Comparison of ENCODE assay signal across 28 cellular contexts in genomic region chr5:63245271-63245670, GRCh38.
A peak's percentile ranks its signal among the peaks of the same experiment; 100 is the strongest.
DNase-seq lines count a peak whose midpoint lies in the region; ATAC-seq, FAIRE-seq and TF ChIP-seq lines count a peak whose summit lies in the region.
"Had no signal": no experiment of that assay in that cellular context is flagged by ENCODE, and none has a peak within 500 bp of the region (broad histone marks: within the 10 kb centered on the region; RNA-seq: fewer than 3 reads in every experiment).

No MANE protein-coding gene starts in this region.

- DNase-seq in EH (ENCODE audit: low read depth) (peak; percentile 27), M059J (ENCODE audit: low read depth) (peak; percentile 2), bronchial epithelial cell (ENCODE audit: low read depth) (peak; percentile 43), iris pigment epithelial cell (ENCODE audit: low read depth) (peak; percentile 52), germinal center (ENCODE audit: low spot score) (no peak), anterior cingulate cortex (lab: John Stamatoyannopoulos, UW) (no peak)
- DNase-seq: activated CD4-positive, alpha-beta memory T cell treated with anti-CD3 and anti-CD28 coated beads, Interleukin-2, amount 10 ng/mL, durations not matched to agents 7 days and 5 days; activated CD4-positive, alpha-beta T cell treated with anti-CD3 and anti-CD28 coated beads for 1 hour; activated CD8-positive, alpha-beta memory T cell treated with anti-CD3 and anti-CD28 coated beads, Interleukin-2, amount 50 U/mL, for 4 hours; activated naive CD4-positive, alpha-beta T cell; activated naive CD8-positive, alpha-beta T cell treated with anti-CD3 and anti-CD28 coated beads, Interleukin-2, amount 50 U/mL, for 24 hours; body of pancreas; Calu3; DMS79 treated with DMSO at 0.1 percent for 48 hours; dorsolateral prefrontal cortex; left ventricle myocardium inferior; NCI-H1092; NCI-H1694 treated with DMSO at 0.1 percent for 48 hours; NCI-H446 treated with DMSO at 0.1 percent for 48 hours; NCI-H774; stimulated activated CD4-positive, alpha-beta T cell treated with anti-CD3 and anti-CD28 coated beads, Interleukin-1b, Interleukin-23, amount 100 ng/mL, for 48 hours; stimulated activated naive CD4-positive, alpha-beta T cell treated with Interleukin-2 at 50 U/mL for 16 hours; testis had no signal

- no peak for FAIRE-seq in bronchial epithelial cell (lab: Jason Lieb, UNC)
- FAIRE-seq: A549 had no signal

- H3K27me3 ChIP-seq in bronchial epithelial cell (ENCODE audit: control insufficient read depth, insufficient read depth, low read length) = no peaks in the 10 kb centered on the region
- H3K27me3 ChIP-seq: body of pancreas, neural progenitor cell, right atrium auricular region, testis had no signal

- no peak overlapping the region for H3K4me3 ChIP-seq in bronchial epithelial cell (ENCODE audit: low read depth, low read length)
- H3K4me3 ChIP-seq: A549, body of pancreas, dorsolateral prefrontal cortex, left ventricle myocardium inferior, neural progenitor cell, right atrium auricular region, testis had no signal

- ATAC-seq in GM18909 (IDR thresholded peaks at IDR 0.05; ENCODE audit: poor library complexity, unreplicated experiment) = no peak
- ATAC-seq in GM18907 (IDR thresholded peaks at IDR 0.05; ENCODE audit: unreplicated experiment) = no peak
- ATAC-seq: A549; activated naive CD8-positive, alpha-beta T cell treated with anti-CD3 and anti-CD28 coated beads, Interleukin-2, amount 50 U/mL, for 24 hours; body of pancreas had no signal

- no peaks in the 10 kb centered on the region for H3K36me3 ChIP-seq in bronchial epithelial cell (ENCODE audit: control insufficient read depth, insufficient read depth, low read length)
- H3K36me3 ChIP-seq: left ventricle myocardium inferior, neural progenitor cell, right atrium auricular region had no signal

- no peak for TF ChIP-seq CTCF in bronchial epithelial cell (IDR thresholded peaks at IDR 0.05; ENCODE audit: insufficient read depth, low read length, severe bottlenecking)

Comparison
In these comparisons a context has a peak if more than half of its experiments do, and no peak if none do; other contexts are left out.
1. DNase-seq: peak in EH (single experiment), M059J (single experiment), bronchial epithelial cell (single experiment) and iris pigment epithelial cell (single experiment); none in germinal center (single experiment) and anterior cingulate cortex (0 of 58).